In genomic region chr3:79767953-79768282, GRCh38 we compare ENCODE assay signal across 1 cellular context.
TF ChIP-seq lines count a peak whose summit lies in the region.

TSS of gene ROBO1 (minus strand) at chr3:79767998.

TF ChIP-seq in GM23338, 12 proteins besides CTCF, POLR2A, EP300 and RAD21 (continued from another document):
- TF ChIP-seq, protein P1, sequence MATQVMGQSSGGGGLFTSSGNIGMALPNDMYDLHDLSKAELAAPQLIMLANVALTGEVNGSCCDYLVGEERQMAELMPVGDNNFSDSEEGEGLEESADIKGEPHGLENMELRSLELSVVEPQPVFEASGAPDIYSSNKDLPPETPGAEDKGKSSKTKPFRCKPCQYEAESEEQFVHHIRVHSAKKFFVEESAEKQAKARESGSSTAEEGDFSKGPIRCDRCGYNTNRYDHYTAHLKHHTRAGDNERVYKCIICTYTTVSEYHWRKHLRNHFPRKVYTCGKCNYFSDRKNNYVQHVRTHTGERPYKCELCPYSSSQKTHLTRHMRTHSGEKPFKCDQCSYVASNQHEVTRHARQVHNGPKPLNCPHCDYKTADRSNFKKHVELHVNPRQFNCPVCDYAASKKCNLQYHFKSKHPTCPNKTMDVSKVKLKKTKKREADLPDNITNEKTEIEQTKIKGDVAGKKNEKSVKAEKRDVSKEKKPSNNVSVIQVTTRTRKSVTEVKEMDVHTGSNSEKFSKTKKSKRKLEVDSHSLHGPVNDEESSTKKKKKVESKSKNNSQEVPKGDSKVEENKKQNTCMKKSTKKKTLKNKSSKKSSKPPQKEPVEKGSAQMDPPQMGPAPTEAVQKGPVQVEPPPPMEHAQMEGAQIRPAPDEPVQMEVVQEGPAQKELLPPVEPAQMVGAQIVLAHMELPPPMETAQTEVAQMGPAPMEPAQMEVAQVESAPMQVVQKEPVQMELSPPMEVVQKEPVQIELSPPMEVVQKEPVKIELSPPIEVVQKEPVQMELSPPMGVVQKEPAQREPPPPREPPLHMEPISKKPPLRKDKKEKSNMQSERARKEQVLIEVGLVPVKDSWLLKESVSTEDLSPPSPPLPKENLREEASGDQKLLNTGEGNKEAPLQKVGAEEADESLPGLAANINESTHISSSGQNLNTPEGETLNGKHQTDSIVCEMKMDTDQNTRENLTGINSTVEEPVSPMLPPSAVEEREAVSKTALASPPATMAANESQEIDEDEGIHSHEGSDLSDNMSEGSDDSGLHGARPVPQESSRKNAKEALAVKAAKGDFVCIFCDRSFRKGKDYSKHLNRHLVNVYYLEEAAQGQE (IDR thresholded peaks at IDR 0.05; ENCODE audit: unreplicated experiment): no peak
- TF ChIP-seq JUNB (IDR thresholded peaks at IDR 0.05; ENCODE audit: unreplicated experiment) (no peak), EZH2 (IDR thresholded peaks at IDR 0.05; ENCODE audit: low read depth, unreplicated experiment) (no peak), EZH2phosphoT487 (IDR thresholded peaks at IDR 0.05; ENCODE audit: unreplicated experiment) (no peak), NANOG (IDR thresholded peaks at IDR 0.05; ENCODE audit: borderline replicate concordance) (no peak)
